Comparison of ENCODE assay signal across 8 cellular contexts in the genomic region with DNA sequence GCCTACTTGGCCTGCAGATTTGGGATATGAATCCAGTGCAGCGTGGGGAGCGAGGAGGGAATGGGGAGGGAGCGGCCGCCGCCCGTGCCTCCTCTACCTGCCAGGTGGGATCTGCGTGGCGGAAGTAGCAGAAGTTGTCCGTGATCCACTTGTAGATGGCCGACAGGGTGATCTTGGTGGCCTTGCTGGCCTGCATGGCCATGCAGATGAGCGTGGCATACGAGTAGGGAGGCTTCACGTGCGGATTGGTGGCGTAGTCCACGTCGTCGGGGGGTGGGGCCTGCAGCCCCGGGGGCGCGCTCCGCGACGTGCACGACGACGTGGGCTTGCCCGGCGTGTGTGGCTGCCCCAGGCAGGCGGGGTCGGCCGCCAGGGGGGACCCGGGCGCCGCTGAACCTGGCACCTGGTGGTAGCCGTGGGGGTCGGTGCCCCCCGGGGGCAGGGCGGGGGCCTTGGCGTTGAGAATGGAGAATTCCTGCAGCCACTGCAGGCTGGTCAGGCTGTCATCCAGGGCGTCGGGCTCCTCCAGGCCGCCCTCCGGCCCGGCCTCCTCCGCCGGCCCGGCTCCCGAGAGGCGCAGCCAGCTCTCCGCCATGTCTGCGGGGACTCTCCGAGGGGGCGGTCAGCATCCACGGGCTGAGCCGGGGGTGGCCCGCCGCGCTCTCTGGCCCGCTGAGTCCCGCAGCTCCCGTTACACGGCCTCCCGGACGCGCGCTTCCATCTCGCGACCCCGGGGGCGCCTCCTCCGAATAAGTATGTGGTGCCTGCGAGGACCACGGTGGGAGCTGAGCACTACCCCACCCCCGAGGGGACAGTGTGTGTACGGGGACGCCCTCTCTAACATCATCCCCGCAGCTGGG. TPM values are rescaled to one million over a fixed set of nuclear protein-coding genes. Genes with fewer than 3 reads are reported as not detected.
A peak's percentile ranks its signal among the peaks of the same experiment; 100 is the strongest.
DNase-seq lines count a peak whose midpoint lies in the region; ATAC-seq and TF ChIP-seq lines count a peak whose summit lies in the region.

No MANE protein-coding gene starts in this region.

- H3K14ac ChIP-seq in trophoblast cell (ENCODE audit: low read length): no peak overlapping the region

- H3K4me2 ChIP-seq in trophoblast cell (ENCODE audit: low read length): peak overlapping the region; percentile 9

- H4K12ac ChIP-seq in trophoblast cell (ENCODE audit: low read depth, low read length): no peak overlapping the region

- no peaks in the 10 kb centered on the region for H3K36me3 ChIP-seq in RWPE2 (ENCODE audit: low read depth)
- H3K36me3 ChIP-seq in effector memory CD4-positive, alpha-beta T cell (ENCODE audit: control insufficient read depth, insufficient read depth, low read length): no peaks in the 10 kb centered on the region
- H3K36me3 ChIP-seq in trophoblast cell (ENCODE audit: control insufficient read depth in 1 of 2, insufficient read depth in 2 of 2, low read length in 2 of 2): no peaks in the 10 kb centered on the region

- H2BK5ac ChIP-seq in trophoblast cell (ENCODE audit: low read depth, low read length, poor library complexity): no peak overlapping the region

- no peak overlapping the region for H3K18ac ChIP-seq in trophoblast cell (ENCODE audit: low read length)

- WGBS in trophoblast cell (ENCODE audit: extremely low coverage, insufficient coverage, insufficient read length): no CpG with 5 or more reads among the region's 78 CpGs

- peak; percentile 83 for DNase-seq in DMS53 treated with DMSO at 0.1 percent for 48 hours (lab: John Stamatoyannopoulos, UW; ENCODE audit: unreplicated experiment)
- peak; percentile 56 for DNase-seq in RWPE2 (ENCODE audit: low spot score)
- no peak for DNase-seq in effector memory CD4-positive, alpha-beta T cell
- no peak for DNase-seq in trophoblast cell
- DNase-seq in NCI-H2081 treated with DMSO at 0.1 percent for 48 hours (lab: John Stamatoyannopoulos, UW): no peak
- no peak for DNase-seq in OCI-M2 (lab: John Stamatoyannopoulos, UW; ENCODE audit: unreplicated experiment)
- DNase-seq in anterior cingulate cortex (lab: John Stamatoyannopoulos, UW): no peak

- no peak overlapping the region for H4K91ac ChIP-seq in trophoblast cell (ENCODE audit: low read depth, low read length)

- no peak overlapping the region for H3K4me3 ChIP-seq in RWPE2 (ENCODE audit: severe bottlenecking)
- H3K4me3 ChIP-seq in effector memory CD4-positive, alpha-beta T cell (ENCODE audit: insufficient read depth, low read depth, low read length, poor library complexity, severe bottlenecking): peak overlapping the region; percentile 57
- H3K4me3 ChIP-seq in trophoblast cell (ENCODE audit: low read depth, low read length): no peak overlapping the region

- no peak overlapping the region for H3K4ac ChIP-seq in trophoblast cell (ENCODE audit: low read depth, low read length)

- no peak overlapping the region for H3K23ac ChIP-seq in trophoblast cell (ENCODE audit: low read length)

- H3K9me3 ChIP-seq in RWPE2 (ENCODE audit: severe bottlenecking) (no peaks in the 10 kb centered on the region), trophoblast cell (ENCODE audit: insufficient read depth, low read depth, low read length) (peaks cover 11% of the 10 kb centered on the region)
- H3K9me3 ChIP-seq in effector memory CD4-positive, alpha-beta T cell (ENCODE audit: control insufficient read depth, low read length): no peaks in the 10 kb centered on the region

- no peaks in the 10 kb centered on the region for H3K4me1 ChIP-seq in RWPE2 (ENCODE audit: insufficient read depth, poor library complexity, severe bottlenecking)
- H3K4me1 ChIP-seq in effector memory CD4-positive, alpha-beta T cell (ENCODE audit: control insufficient read depth, insufficient read depth, low read length, poor library complexity, severe bottlenecking): peaks cover 46% of the 10 kb centered on the region
- H3K4me1 ChIP-seq in trophoblast cell (ENCODE audit: control insufficient read depth in 1 of 2, insufficient read depth in 2 of 2, low read length in 2 of 2): peaks cover 17 to 31% of the 10 kb centered on the region in 2 experiments

- TF ChIP-seq CTCF in RWPE2 (IDR thresholded peaks at IDR 0.05; ENCODE audit: poor library complexity, severe bottlenecking): no peak

- ATAC-seq in RWPE2 (ENCODE audit: low read depth): no peak
- no peak for ATAC-seq in HG03045 (IDR thresholded peaks at IDR 0.05; ENCODE audit: unreplicated experiment)

- no peaks in the 10 kb centered on the region for H3K79me1 ChIP-seq in trophoblast cell (ENCODE audit: low read length)

- no peak overlapping the region for H2AFZ ChIP-seq in trophoblast cell (ENCODE audit: insufficient read depth, low read length, poor library complexity)

- H2AK5ac ChIP-seq in trophoblast cell (ENCODE audit: low read length): no peak overlapping the region

- H3K27ac ChIP-seq in RWPE2 (ENCODE audit: poor library complexity, severe bottlenecking): no peak overlapping the region
- H3K27ac ChIP-seq in effector memory CD4-positive, alpha-beta T cell (ENCODE audit: insufficient read depth, low read length, poor library complexity, severe bottlenecking): no peak overlapping the region
- H3K27ac ChIP-seq in trophoblast cell (ENCODE audit: low read depth, low read length): no peak overlapping the region

- no peaks in the 10 kb centered on the region for H3K79me2 ChIP-seq in trophoblast cell (ENCODE audit: control insufficient read depth, insufficient read depth, low read length, poor library complexity)

- H2BK12ac ChIP-seq in trophoblast cell (ENCODE audit: low read length): no peak overlapping the region

- no peak overlapping the region for H3K9ac ChIP-seq in trophoblast cell (ENCODE audit: low read length)

- H3K27me3 ChIP-seq in RWPE2 (ENCODE audit: insufficient read depth, poor library complexity, severe bottlenecking) (peaks cover 28% of the 10 kb centered on the region), trophoblast cell (ENCODE audit: insufficient read depth, low read length) (peaks cover 63% of the 10 kb centered on the region)
- peaks cover 7% of the 10 kb centered on the region for H3K27me3 ChIP-seq in effector memory CD4-positive, alpha-beta T cell (replicated peaks; ENCODE audit: control insufficient read depth, insufficient read depth, low read length, poor library complexity, severe bottlenecking)

- no peak overlapping the region for H2BK120ac ChIP-seq in trophoblast cell (ENCODE audit: insufficient read depth, low read length, poor library complexity)

- H4K8ac ChIP-seq in trophoblast cell (ENCODE audit: low read depth, low read length): no peak overlapping the region

RNA-seq across cellular contexts. Expression of a gene that starts 1.0 kb away (rescaled TPM):
- polyA plus RNA-seq in trophoblast cell (2013): 0.07 and 0.11 TPM in 2 replicates

RNA-seq across cellular contexts. Expression of a gene that starts 36.4 kb away (rescaled TPM):
- polyA plus RNA-seq in trophoblast cell (2013): 58.5 and 61.2 TPM in 2 replicates

Comparison
In these comparisons a context has a peak if more than half of its experiments do, and no peak if none do; other contexts are left out.
1. DNase-seq: peak in DMS53 treated with DMSO at 0.1 percent for 48 hours (single experiment) and RWPE2 (single experiment); none in effector memory CD4-positive, alpha-beta T cell (0 of 3), trophoblast cell (0 of 2), NCI-H2081 treated with DMSO at 0.1 percent for 48 hours (single experiment), OCI-M2 (single experiment) and anterior cingulate cortex (0 of 58).